In the genomic region with DNA sequence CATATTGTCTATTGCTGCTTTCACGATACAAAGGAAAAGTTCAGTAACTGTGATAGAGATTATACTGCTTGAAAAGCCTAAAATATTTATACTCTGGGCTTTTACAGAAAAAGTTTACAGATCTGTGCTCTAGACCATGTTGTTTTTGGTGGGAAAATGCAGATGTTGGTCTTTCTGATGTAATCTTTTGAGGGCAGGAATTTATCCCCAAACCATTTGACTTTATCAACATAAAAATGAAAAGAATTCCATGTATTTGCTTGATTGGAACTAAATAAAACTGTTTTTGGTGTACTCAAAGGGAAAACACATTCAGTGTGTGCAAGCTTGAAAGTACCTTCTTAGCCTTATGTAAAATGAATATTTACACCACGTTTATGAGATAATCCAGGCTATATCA, we compare ENCODE assay signal across 16 cellular contexts.
DNase-seq lines count a peak whose midpoint lies in the region; ATAC-seq and TF ChIP-seq lines count a peak whose summit lies in the region.
"Had no signal": no experiment of that assay in that cellular context is flagged by ENCODE, and none has a peak within 500 bp of the region (broad histone marks: within the 10 kb centered on the region; RNA-seq: fewer than 3 reads in every experiment).

No MANE protein-coding gene starts in this region.

- in situ Hi-C loops in GM23248 (cut with MboI): no loop called here

- no peak for DNase-seq in endodermal cell
- DNase-seq in neural crest cell (ENCODE audit: low read depth, low spot score): no peak
- no peak for DNase-seq in NCI-H2029 treated with DMSO at 0.1 percent for 48 hours (lab: John Stamatoyannopoulos, UW)
- DNase-seq in GM23248: no peak
- no peak for DNase-seq in stimulated activated CD8-positive, alpha-beta memory T cell treated with anti-CD3 and anti-CD28 coated beads, Interleukin-4, amount 100 ng/mL, for 48 hours
- DNase-seq: ACHN; BE2C; C1 segment of cervical spinal cord; Caco-2; CD4-positive, CD25-positive, alpha-beta regulatory T cell; CD8-positive, alpha-beta memory T cell; H7; KG1 had no signal

- H3K27ac ChIP-seq in HUES6 (ENCODE audit: low read depth, low read length): peak overlapping the region; percentile 90
- H3K27ac ChIP-seq in endodermal cell (ENCODE audit: low read depth, low read length): no peak overlapping the region
- H3K27ac ChIP-seq in GM23248: no peak overlapping the region
- H3K27ac ChIP-seq: HL-60 had no signal

- H3K4me3 Mint-ChIP-seq in endodermal cell (no peak overlapping the region), neural crest cell (no peak overlapping the region)
- H3K4me3 Mint-ChIP-seq: CD4-positive, CD25-positive, alpha-beta regulatory T cell; CD8-positive, alpha-beta memory T cell had no signal

- H4K20me1 ChIP-seq in GM23248 (ENCODE audit: insufficient read depth): no peaks in the 10 kb centered on the region

- H3K9me3 Mint-ChIP-seq in endodermal cell: no peaks in the 10 kb centered on the region
- peaks cover 3% of the 10 kb centered on the region for H3K9me3 Mint-ChIP-seq in neural crest cell

- H3K79me2 ChIP-seq in GM23248 (ENCODE audit: insufficient read depth): no peaks in the 10 kb centered on the region

- H3K36me3 ChIP-seq in HUES6 (ENCODE audit: control insufficient read depth, insufficient read depth, low read length) (no peaks in the 10 kb centered on the region), endodermal cell (ENCODE audit: control insufficient read depth, insufficient read depth, low read length) (no peaks in the 10 kb centered on the region), GM23248 (ENCODE audit: low read depth) (no peaks in the 10 kb centered on the region)
- H3K36me3 ChIP-seq: BE2C had no signal

- H3K4me1 ChIP-seq in HUES6 (ENCODE audit: control insufficient read depth, insufficient read depth, low read length): peaks cover 20% of the 10 kb centered on the region
- H3K4me1 ChIP-seq in endodermal cell (ENCODE audit: control insufficient read depth, insufficient read depth, low read length): no peaks in the 10 kb centered on the region
- no peaks in the 10 kb centered on the region for H3K4me1 ChIP-seq in GM23248 (ENCODE audit: insufficient read depth)
- H3K4me1 ChIP-seq: BE2C, Caco-2 had no signal

- H3K36me3 Mint-ChIP-seq in endodermal cell (ENCODE audit: low read depth): peaks cover 5% of the 10 kb centered on the region
- no peaks in the 10 kb centered on the region for H3K36me3 Mint-ChIP-seq in neural crest cell (ENCODE audit: low read depth)
- H3K36me3 Mint-ChIP-seq: CD4-positive, CD25-positive, alpha-beta regulatory T cell; CD8-positive, alpha-beta memory T cell had no signal

- no peak overlapping the region for H3K4me2 ChIP-seq in GM23248 (ENCODE audit: unreplicated experiment)

- H3K4me1 Mint-ChIP-seq in endodermal cell (peaks cover 2% of the 10 kb centered on the region), neural crest cell (peaks cover 9% of the 10 kb centered on the region)
- H3K4me1 Mint-ChIP-seq: CD4-positive, CD25-positive, alpha-beta regulatory T cell; CD8-positive, alpha-beta memory T cell had no signal

- no peak overlapping the region for H3K9ac ChIP-seq in HUES6 (ENCODE audit: low read length)
- no peak overlapping the region for H3K9ac ChIP-seq in endodermal cell (ENCODE audit: extremely low read depth, low read length, poor library complexity, severe bottlenecking)
- H3K9ac ChIP-seq in GM23248: no peak overlapping the region

- H3K27me3 Mint-ChIP-seq in endodermal cell (ENCODE audit: insufficient read depth) (no peaks in the 10 kb centered on the region), neural crest cell (ENCODE audit: low read depth) (no peaks in the 10 kb centered on the region)
- H3K27me3 Mint-ChIP-seq: CD4-positive, CD25-positive, alpha-beta regulatory T cell; CD8-positive, alpha-beta memory T cell had no signal

- no peak overlapping the region for H2AFZ ChIP-seq in GM23248

- no peak for ATAC-seq in SK-N-SH treated with all-trans-retinoic acid at 6 μM for 48 hours

- peak overlapping the region; percentile 49 for H3K27ac Mint-ChIP-seq in endodermal cell
- H3K27ac Mint-ChIP-seq in neural crest cell (ENCODE audit: unreplicated experiment): peak overlapping the region; percentile 27
- H3K27ac Mint-ChIP-seq: CD4-positive, CD25-positive, alpha-beta regulatory T cell; CD8-positive, alpha-beta memory T cell had no signal

- no peaks in the 10 kb centered on the region for H3K9me2 ChIP-seq in GM23248 (ENCODE audit: insufficient read depth)

- H3K4me3 ChIP-seq in HUES6 (ENCODE audit: low read depth, low read length) (no peak overlapping the region; the same call in 1 of the 2 replicates), endodermal cell (ENCODE audit: low read length) (no peak overlapping the region), GM23248 (no peak overlapping the region)

- H3K9me3 ChIP-seq in HUES6 (ENCODE audit: control insufficient read depth, insufficient read depth, low read depth, low read length) (0 out of 2 replicates have a peak, but pooled peaks cover 3% of the 10 kb centered on the region), endodermal cell (ENCODE audit: control insufficient read depth, low read length) (no peaks in the 10 kb centered on the region), GM23248 (ENCODE audit: low read depth) (peaks cover 4% of the 10 kb centered on the region)
- H3K9me3 ChIP-seq: BE2C, Caco-2 had no signal

- 70 to 80% methylated on average over 1 to 2 of the region's 2 CpGs for WGBS in endodermal cell (ENCODE audit: insufficient coverage in 1 of 2, insufficient read length in 1 of 2), 2 experiments
- 17 to 24% methylated on average over 2 of the region's 2 CpGs for WGBS in GM23248 (ENCODE audit: low coverage in 1 of 2, low lambda C conversion rate in 2 of 2, missing lambda C conversion rate in 2 of 2), 2 experiments

- TF ChIP-seq CTCF in endodermal cell (conservative IDR thresholded peaks at IDR 0.05): no peak
- TF ChIP-seq CTCF in neural crest cell (conservative IDR thresholded peaks at IDR 0.05): no peak

- H3K27me3 ChIP-seq in HUES6 (ENCODE audit: control insufficient read depth, insufficient read depth, low read length) (no peaks in the 10 kb centered on the region), endodermal cell (ENCODE audit: control insufficient read depth, insufficient read depth, low read length, poor library complexity, severe bottlenecking) (no peaks in the 10 kb centered on the region), GM23248 (replicated peaks; ENCODE audit: insufficient read depth) (no peaks in the 10 kb centered on the region)
- H3K27me3 ChIP-seq: BE2C had no signal

- no peaks in the 10 kb centered on the region for H3F3A ChIP-seq in GM23248 (ENCODE audit: insufficient read depth)

TF ChIP-seq in SK-N-SH treated with all-trans-retinoic acid at 6 μM for 48 hours, 23 proteins besides CTCF, POLR2A, EP300 and RAD21 (continues in another document):
- TF ChIP-seq ZFP30 (CRISPR knock-in tag; IDR thresholded peaks at IDR 0.05) (no peak), GLIS3 (CRISPR knock-in tag; IDR thresholded peaks at IDR 0.05) (no peak), SNAI2 (CRISPR knock-in tag; IDR thresholded peaks at IDR 0.05) (no peak), BACH2 (CRISPR knock-in tag; IDR thresholded peaks at IDR 0.05; ENCODE audit: borderline replicate concordance) (no peak), ZNF8 (CRISPR knock-in tag; IDR thresholded peaks at IDR 0.05) (no peak), ARNTL (CRISPR knock-in tag; IDR thresholded peaks at IDR 0.05; ENCODE audit: borderline replicate concordance, low read depth) (no peak), ESRRG (CRISPR knock-in tag; IDR thresholded peaks at IDR 0.05) (no peak), ZNF565 (CRISPR knock-in tag; conservative IDR thresholded peaks at IDR 0.05; ENCODE audit: low read depth) (no peak), PPARA (CRISPR knock-in tag; IDR thresholded peaks at IDR 0.05; ENCODE audit: borderline replicate concordance) (no peak), CSDC2 (CRISPR knock-in tag; IDR thresholded peaks at IDR 0.05) (no peak)
- TF ChIP-seq, protein P1, sequence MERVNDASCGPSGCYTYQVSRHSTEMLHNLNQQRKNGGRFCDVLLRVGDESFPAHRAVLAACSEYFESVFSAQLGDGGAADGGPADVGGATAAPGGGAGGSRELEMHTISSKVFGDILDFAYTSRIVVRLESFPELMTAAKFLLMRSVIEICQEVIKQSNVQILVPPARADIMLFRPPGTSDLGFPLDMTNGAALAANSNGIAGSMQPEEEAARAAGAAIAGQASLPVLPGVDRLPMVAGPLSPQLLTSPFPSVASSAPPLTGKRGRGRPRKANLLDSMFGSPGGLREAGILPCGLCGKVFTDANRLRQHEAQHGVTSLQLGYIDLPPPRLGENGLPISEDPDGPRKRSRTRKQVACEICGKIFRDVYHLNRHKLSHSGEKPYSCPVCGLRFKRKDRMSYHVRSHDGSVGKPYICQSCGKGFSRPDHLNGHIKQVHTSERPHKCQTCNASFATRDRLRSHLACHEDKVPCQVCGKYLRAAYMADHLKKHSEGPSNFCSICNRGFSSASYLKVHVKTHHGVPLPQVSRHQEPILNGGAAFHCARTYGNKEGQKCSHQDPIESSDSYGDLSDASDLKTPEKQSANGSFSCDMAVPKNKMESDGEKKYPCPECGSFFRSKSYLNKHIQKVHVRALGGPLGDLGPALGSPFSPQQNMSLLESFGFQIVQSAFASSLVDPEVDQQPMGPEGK (CRISPR knock-in tag; IDR thresholded peaks at IDR 0.05; ENCODE audit: borderline replicate concordance): no peak
- TF ChIP-seq, protein P2, sequence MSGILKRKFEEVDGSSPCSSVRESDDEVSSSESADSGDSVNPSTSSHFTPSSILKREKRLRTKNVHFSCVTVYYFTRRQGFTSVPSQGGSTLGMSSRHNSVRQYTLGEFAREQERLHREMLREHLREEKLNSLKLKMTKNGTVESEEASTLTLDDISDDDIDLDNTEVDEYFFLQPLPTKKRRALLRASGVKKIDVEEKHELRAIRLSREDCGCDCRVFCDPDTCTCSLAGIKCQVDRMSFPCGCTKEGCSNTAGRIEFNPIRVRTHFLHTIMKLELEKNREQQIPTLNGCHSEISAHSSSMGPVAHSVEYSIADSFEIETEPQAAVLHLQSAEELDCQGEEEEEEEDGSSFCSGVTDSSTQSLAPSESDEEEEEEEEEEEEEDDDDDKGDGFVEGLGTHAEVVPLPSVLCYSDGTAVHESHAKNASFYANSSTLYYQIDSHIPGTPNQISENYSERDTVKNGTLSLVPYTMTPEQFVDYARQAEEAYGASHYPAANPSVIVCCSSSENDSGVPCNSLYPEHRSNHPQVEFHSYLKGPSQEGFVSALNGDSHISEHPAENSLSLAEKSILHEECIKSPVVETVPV (CRISPR knock-in tag; IDR thresholded peaks at IDR 0.05): no peak
